ENCODE assay signal across 9 cellular contexts in the genomic region with DNA sequence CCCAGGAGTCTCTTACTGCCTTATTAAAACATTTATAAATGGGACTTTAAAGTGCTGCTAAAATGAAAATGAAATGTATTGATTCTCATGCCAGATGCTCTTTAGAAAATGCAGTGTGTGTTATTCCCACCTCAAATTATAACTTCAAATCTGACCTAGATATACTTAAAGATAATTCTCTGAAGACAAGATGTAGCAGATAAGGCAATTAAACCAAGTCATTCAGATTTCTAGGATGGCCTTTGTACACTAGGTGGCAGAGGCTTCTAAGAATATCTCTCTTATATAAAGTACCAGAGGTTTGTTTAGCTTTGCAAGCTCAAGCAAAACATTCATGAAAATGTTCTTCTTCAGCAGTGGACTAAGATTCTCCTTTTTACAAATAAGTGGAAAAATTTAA. TPM values are rescaled to one million over a fixed set of nuclear protein-coding genes. Genes with fewer than 3 reads are reported as not detected.
DNase-seq lines count a peak whose midpoint lies in the region; ATAC-seq and TF ChIP-seq lines count a peak whose summit lies in the region.
"Had no signal": no experiment of that assay in that cellular context is flagged by ENCODE, and none has a peak within 500 bp of the region (broad histone marks: within the 10 kb centered on the region; RNA-seq: fewer than 3 reads in every experiment).

No MANE protein-coding gene starts in this region.

- H3K4me2 ChIP-seq in DOHH2 (ENCODE audit: low read length): no peak overlapping the region
- H3K4me2 ChIP-seq in OCI-LY3 (ENCODE audit: low read length): peak overlapping the region; percentile 66; the same call in 1 of the 2 replicates

- H3K4me1 ChIP-seq in DOHH2 (ENCODE audit: control insufficient read depth, low read length): peaks cover 4% of the 10 kb centered on the region; the same call in 1 of the 2 replicates
- H3K4me1 ChIP-seq in OCI-LY3 (ENCODE audit: low read length): no peaks in the 10 kb centered on the region
- no peaks in the 10 kb centered on the region for H3K4me1 ChIP-seq in body of pancreas
- H3K4me1 ChIP-seq: psoas muscle had no signal

- no peak overlapping the region for H2AFZ ChIP-seq in OCI-LY3 (ENCODE audit: low read depth, low read length)

- H3K27me3 ChIP-seq in DOHH2 (ENCODE audit: control insufficient read depth, low read length) (peaks cover 17% of the 10 kb centered on the region), OCI-LY3 (ENCODE audit: low read depth, low read length) (peaks cover 3% of the 10 kb centered on the region; the same call in 1 of the 2 replicates), body of pancreas (no peaks in the 10 kb centered on the region)

- H3K79me2 ChIP-seq in DOHH2 (ENCODE audit: control insufficient read depth, low read length) (no peaks in the 10 kb centered on the region), OCI-LY3 (ENCODE audit: low read length) (no peaks in the 10 kb centered on the region)

- H3K27ac ChIP-seq in 22Rv1 (no peak overlapping the region), DOHH2 (ENCODE audit: low read depth, low read length) (no peak overlapping the region), OCI-LY3 (ENCODE audit: low read length) (no peak overlapping the region), body of pancreas (no peak overlapping the region)
- H3K27ac ChIP-seq: psoas muscle had no signal

- H3K36me3 ChIP-seq in DOHH2 (ENCODE audit: control insufficient read depth, low read length): no peaks in the 10 kb centered on the region
- no peaks in the 10 kb centered on the region for H3K36me3 ChIP-seq in OCI-LY3 (replicated peaks; ENCODE audit: low read depth, low read length)
- H3K36me3 ChIP-seq in body of pancreas (replicated peaks in 1 of 2; ENCODE audit: insufficient read depth in 1 of 2, low read depth in 2 of 2): no peaks in the 10 kb centered on the region

- intact Hi-C loops in body of pancreas (cut with DNase I): no loop called here

- no peaks in the 10 kb centered on the region for H3K9me2 ChIP-seq in DOHH2 (replicated peaks; ENCODE audit: control insufficient read depth, low read length)

- no peaks in the 10 kb centered on the region for H3F3A ChIP-seq in DOHH2 (ENCODE audit: control insufficient read depth, insufficient read depth)

- H4K20me1 ChIP-seq in DOHH2 (ENCODE audit: control insufficient read depth, insufficient read depth, low read depth, low read length) (no peaks in the 10 kb centered on the region), OCI-LY3 (ENCODE audit: insufficient read depth, low read length) (no peaks in the 10 kb centered on the region)

- H3K9me3 ChIP-seq in DOHH2 (ENCODE audit: control insufficient read depth, insufficient read depth, low read length): no peaks in the 10 kb centered on the region
- H3K9me3 ChIP-seq in OCI-LY3 (ENCODE audit: insufficient read depth, low read length): no peaks in the 10 kb centered on the region
- no peaks in the 10 kb centered on the region for H3K9me3 ChIP-seq in body of pancreas
- H3K9me3 ChIP-seq: psoas muscle had no signal

- TF ChIP-seq POLR2A in body of pancreas (IDR thresholded peaks at IDR 0.05): no peak

- peak; percentile 37 for TF ChIP-seq CTCF in 22Rv1 (IDR thresholded peaks at IDR 0.05)
- TF ChIP-seq CTCF in DOHH2 (IDR thresholded peaks at IDR 0.05; ENCODE audit: low read depth, low read length, poor library complexity, severe bottlenecking): peak; percentile 27
- peak; percentile 41 for TF ChIP-seq CTCF in OCI-LY3 (IDR thresholded peaks at IDR 0.05; ENCODE audit: low read depth, low read length)
- TF ChIP-seq CTCF in epithelial cell of proximal tubule (conservative IDR thresholded peaks at IDR 0.05; ENCODE audit: low read depth, low read length): peak; percentile 48
- peak in 1 of 7 experiments; percentile 4 for TF ChIP-seq CTCF in body of pancreas (IDR thresholded peaks at IDR 0.05)

- no peak overlapping the region for H3K9ac ChIP-seq in OCI-LY3 (ENCODE audit: low read length)

- ATAC-seq in body of pancreas (no peak), GM18873 (IDR thresholded peaks at IDR 0.05; ENCODE audit: low FRiP score, unreplicated experiment) (no peak)
- ATAC-seq: psoas muscle had no signal

- H3K4me3 ChIP-seq in DOHH2 (ENCODE audit: low read length) (no peak overlapping the region), OCI-LY3 (ENCODE audit: low read length) (no peak overlapping the region), epithelial cell of proximal tubule (ENCODE audit: low read depth, low read length) (no peak overlapping the region), body of pancreas (no peak overlapping the region)
- H3K4me3 ChIP-seq: psoas muscle had no signal

- DNase-seq in epithelial cell of proximal tubule (ENCODE audit: low read depth) (no peak), SW 1271 (lab: John Stamatoyannopoulos, UW) (no peak), body of pancreas (no peak)
- DNase-seq in activated CD4-positive, CD25-positive, alpha-beta regulatory T cell (lab: John Stamatoyannopoulos, UW): no peak
- DNase-seq: psoas muscle had no signal

RNA-seq across cellular contexts. Expression of gene GOLGA8B, which starts 26.9 kb away (rescaled TPM):
- 20.4 and 56.4 TPM in 2 replicates for total RNA-seq in epithelial cell of proximal tubule
- total RNA-seq in body of pancreas: 100 to 1,000 TPM; 214 to 709 TPM
